8 cellular contexts compared by ENCODE assay signal in the genomic region with DNA sequence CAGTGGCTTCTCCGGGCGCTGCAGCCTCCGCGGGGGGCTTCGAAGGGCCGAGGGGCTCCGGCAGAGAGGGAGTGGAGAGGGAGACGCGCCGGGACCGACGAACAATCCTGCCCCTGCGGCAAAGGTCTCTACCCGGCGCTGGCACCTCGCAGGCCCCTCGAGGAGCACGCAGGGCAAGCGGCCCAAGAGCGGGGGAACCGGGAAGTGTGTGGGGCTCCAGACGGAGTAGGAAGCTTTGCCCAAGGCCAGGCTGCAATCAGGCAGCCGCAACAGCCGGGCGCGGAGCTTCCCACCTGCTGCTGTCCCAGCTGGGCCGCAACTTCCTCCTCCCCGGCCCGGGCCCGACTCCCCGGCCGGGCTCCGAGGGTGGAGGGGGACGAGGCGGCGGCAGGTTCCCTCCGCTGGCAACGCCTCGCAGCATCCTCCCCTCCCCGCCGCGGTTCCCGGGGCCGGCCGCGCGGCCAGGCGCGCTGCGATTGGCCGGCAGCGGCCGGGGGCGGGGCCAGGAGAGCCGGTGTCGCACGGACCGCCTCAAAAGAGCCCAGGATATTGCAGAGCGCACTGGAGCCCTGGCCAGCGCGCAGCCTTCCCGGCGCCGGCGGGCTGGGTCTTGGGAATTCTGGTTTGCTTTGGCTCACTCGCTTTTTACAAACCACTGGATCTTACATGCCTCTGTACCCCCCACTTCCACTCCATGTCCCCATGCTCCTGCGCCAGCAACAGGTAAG. TPM values are rescaled to one million over a fixed set of nuclear protein-coding genes. Genes with fewer than 3 reads are reported as not detected.
DNase-seq lines count a peak whose midpoint lies in the region; ATAC-seq and TF ChIP-seq lines count a peak whose summit lies in the region.

A gene (plus strand): TSS at position 554 of the 728 bp plus-strand sequence. CDS start 5,508 bp downstream, outside the sequence.

- H3K27me3 Mint-ChIP-seq in Caco-2 (ENCODE audit: insufficient read depth, unreplicated experiment) (peaks cover 14% of the 10 kb centered on the region), natural killer cell (ENCODE audit: low read depth in 2 of 2) (peaks cover 45 to 67% of the 10 kb centered on the region in 2 donors)
- peaks cover 49% of the 10 kb centered on the region for H3K27me3 Mint-ChIP-seq in activated T-helper 1 cell treated with anti-CD3 and anti-CD28 coated beads, Interleukin-12 subunit alpha, Interleukin-12 subunit beta, Interleukin-2, Interleukin-4 antibody, amounts not matched to agents 30 ng/mL and 10 ng/mL and 1 ng/mL, durations not matched to agents 14 hours and 24 hours and 36 hours (ENCODE audit: insufficient read depth)

- H3K4me1 Mint-ChIP-seq in Caco-2 (ENCODE audit: low read depth, unreplicated experiment), result no peaks in the 10 kb centered on the region
- peaks cover 18% of the 10 kb centered on the region for H3K4me1 Mint-ChIP-seq in activated T-helper 1 cell treated with anti-CD3 and anti-CD28 coated beads, Interleukin-12 subunit alpha, Interleukin-12 subunit beta, Interleukin-2, Interleukin-4 antibody, amounts not matched to agents 30 ng/mL and 10 ng/mL and 1 ng/mL, durations not matched to agents 14 hours and 24 hours and 36 hours (ENCODE audit: low read depth)
- H3K4me1 Mint-ChIP-seq in natural killer cell, result peaks cover 9 to 13% of the 10 kb centered on the region in 2 donors

- peak; percentile 81 to 89 for DNase-seq in Caco-2
- peak; percentile 91 for DNase-seq in GM20000 (ENCODE audit: low spot score)
- peak; percentile 72 for DNase-seq in NCI-H82 treated with DMSO at 0.1 percent for 48 hours (lab: John Stamatoyannopoulos, UW; ENCODE audit: unreplicated experiment)
- peak; percentile 53 for DNase-seq in activated T-helper 1 cell treated with anti-CD3 and anti-CD28 coated beads, Interleukin-12 subunit alpha, Interleukin-12 subunit beta, Interleukin-2, Interleukin-4 antibody, amounts not matched to agents 30 ng/mL and 10 ng/mL and 1 ng/mL, durations not matched to agents 14 hours and 24 hours and 36 hours (ENCODE audit: low spot score)
- peak; percentile 83 to 97 for DNase-seq in foreskin fibroblast
- DNase-seq in natural killer cell, result peak; percentile 23
- peak; percentile 87 for DNase-seq in testis

- TF ChIP-seq CTCF in Caco-2 (IDR thresholded peaks at IDR 0.05; ENCODE audit: insufficient read depth in 1 of 2, low read depth in 1 of 2, low read length in 1 of 2, severe bottlenecking in 1 of 2, unreplicated experiment in 1 of 2), result no peak
- no peak for TF ChIP-seq CTCF in GM20000 (IDR thresholded peaks at IDR 0.05; ENCODE audit: extremely low read depth, missing control alignments)
- TF ChIP-seq CTCF in foreskin fibroblast (IDR thresholded peaks at IDR 0.05; ENCODE audit: low read depth, low read length), result no peak
- TF ChIP-seq CTCF in natural killer cell (IDR thresholded peaks at IDR 0.05), result no peak
- TF ChIP-seq CTCF in testis (IDR thresholded peaks at IDR 0.05), result peak in 1 of 3 experiments; percentile 20

- H3K4me3 Mint-ChIP-seq in Caco-2 (ENCODE audit: unreplicated experiment), result peak within 1 kb of the TSS; percentile 95
- peak within 1 kb of the TSS; percentile 81 for H3K4me3 Mint-ChIP-seq in activated T-helper 1 cell treated with anti-CD3 and anti-CD28 coated beads, Interleukin-12 subunit alpha, Interleukin-12 subunit beta, Interleukin-2, Interleukin-4 antibody, amounts not matched to agents 30 ng/mL and 10 ng/mL and 1 ng/mL, durations not matched to agents 14 hours and 24 hours and 36 hours
- H3K4me3 Mint-ChIP-seq in natural killer cell, result peak within 1 kb of the TSS; percentile 47

- no TSS peak for BruUV-seq in Caco-2 (replicated peaks; lab: Mats Ljungman, UMichigan)

- peak within 1 kb of the TSS; percentile 50 for H3K27ac Mint-ChIP-seq in Caco-2 (ENCODE audit: unreplicated experiment)
- no peak within 1 kb of the TSS for H3K27ac Mint-ChIP-seq in activated T-helper 1 cell treated with anti-CD3 and anti-CD28 coated beads, Interleukin-12 subunit alpha, Interleukin-12 subunit beta, Interleukin-2, Interleukin-4 antibody, amounts not matched to agents 30 ng/mL and 10 ng/mL and 1 ng/mL, durations not matched to agents 14 hours and 24 hours and 36 hours
- H3K27ac Mint-ChIP-seq in natural killer cell, result no peak within 1 kb of the TSS

- H3K36me3 ChIP-seq in Caco-2 (ENCODE audit: control insufficient read depth, insufficient read depth, low read length) (no peaks in the 10 kb centered on the region), testis (ENCODE audit: low read depth, missing control alignments) (no peaks in the 10 kb centered on the region)

- H3K36me3 Mint-ChIP-seq in Caco-2 (ENCODE audit: insufficient read depth, unreplicated experiment) (no peaks in the 10 kb centered on the region), natural killer cell (no peaks in the 10 kb centered on the region)
- H3K36me3 Mint-ChIP-seq in activated T-helper 1 cell treated with anti-CD3 and anti-CD28 coated beads, Interleukin-12 subunit alpha, Interleukin-12 subunit beta, Interleukin-2, Interleukin-4 antibody, amounts not matched to agents 30 ng/mL and 10 ng/mL and 1 ng/mL, durations not matched to agents 14 hours and 24 hours and 36 hours (ENCODE audit: low read depth), result no peaks in the 10 kb centered on the region

- no peaks in the 10 kb centered on the region for H3K9me3 ChIP-seq in Caco-2
- no peaks in the 10 kb centered on the region for H3K9me3 ChIP-seq in testis

- intact Hi-C loops in Caco-2 (cut with micrococcal nuclease; ENCODE audit: unreplicated experiment), result loop anchor here (1.0 to 10.0 kb wide), 6 partner anchors 70 to 600 kb away; no protein-coding TSS in a partner anchor
- intact Hi-C loops in activated T-helper 1 cell treated with anti-CD3 and anti-CD28 coated beads, Interleukin-12 subunit alpha, Interleukin-12 subunit beta, Interleukin-2, Interleukin-4 antibody, amounts not matched to agents 30 ng/mL and 10 ng/mL and 1 ng/mL, durations not matched to agents 14 hours and 24 hours and 36 hours (cut with micrococcal nuclease), result loop anchor here (10.0 kb wide), 1 partner anchor 844 kb away; a partner anchor contains a TSS
- intact Hi-C loops in natural killer cell (cut with micrococcal nuclease), result no loop called here
- intact Hi-C loops in testis (cut with DNase I; ENCODE audit: low total_unique reads), result no loop called here

- 0% methylated on average over 2 to 39 of the region's 67 CpGs for WGBS in testis, 2 donors

- H3K9me3 Mint-ChIP-seq in Caco-2 (ENCODE audit: unreplicated experiment), result no peaks in the 10 kb centered on the region
- H3K9me3 Mint-ChIP-seq in activated T-helper 1 cell treated with anti-CD3 and anti-CD28 coated beads, Interleukin-12 subunit alpha, Interleukin-12 subunit beta, Interleukin-2, Interleukin-4 antibody, amounts not matched to agents 30 ng/mL and 10 ng/mL and 1 ng/mL, durations not matched to agents 14 hours and 24 hours and 36 hours, result no peaks in the 10 kb centered on the region
- H3K9me3 Mint-ChIP-seq in natural killer cell, result no peaks in the 10 kb centered on the region

- CTCF ChIA-PET in Caco-2 (lab: Charles Lee), result no interaction called here

- H3K4me3 ChIP-seq in Caco-2 (ENCODE audit: low read depth, low read length), result peak within 1 kb of the TSS; percentile 43
- H3K4me3 ChIP-seq in foreskin fibroblast (ENCODE audit: low read depth in 1 of 2, low read length in 2 of 2), result peak within 1 kb of the TSS; percentile 59 to 73
- peak within 1 kb of the TSS; percentile 61 to 70 for H3K4me3 ChIP-seq in testis

- peak; percentile 6 for TF ChIP-seq POLR2A in testis (IDR thresholded peaks at IDR 0.05)

- POLR2A ChIA-PET in Caco-2 (lab: Charles Lee), result no interaction called here

- H3K27me3 ChIP-seq in Caco-2 (replicated peaks; ENCODE audit: control insufficient read depth, insufficient read depth, low read length) (peaks cover 6% of the 10 kb centered on the region; the same call in 1 of the 2 replicates), testis (no peaks in the 10 kb centered on the region)

- ATAC-seq in HG03571 (IDR thresholded peaks at IDR 0.05; ENCODE audit: unreplicated experiment), result peak; percentile 98
- ATAC-seq in natural killer cell, result peak; percentile 76 to 91 (median 88)

- H3K4me1 ChIP-seq in Caco-2, result no peaks in the 10 kb centered on the region; the same call in 1 of the 2 replicates
- no peaks in the 10 kb centered on the region for H3K4me1 ChIP-seq in testis

- peak within 1 kb of the TSS; percentile 36 to 80 for H3K27ac ChIP-seq in testis

RNA-seq across cellular contexts. Expression of the gene that starts here (rescaled TPM):
- total RNA-seq in Caco-2 (2022) (0.70 and 1.0 TPM in 2 replicates), natural killer cell (1 to 10 TPM in 1 of 3 donors, under 1 TPM in 1, not detected in 1; 0.14 to 2.5 TPM), testis (1 to 10 TPM in 1 of 2 donors, under 1 TPM in 1; 0.79 to 1.1 TPM)
- total RNA-seq in activated T-helper 1 cell treated with anti-CD3 and anti-CD28 coated beads, Interleukin-12 subunit alpha, Interleukin-12 subunit beta, Interleukin-2, Interleukin-4 antibody, amounts not matched to agents 30 ng/mL and 10 ng/mL and 1 ng/mL, durations not matched to agents 14 hours and 24 hours and 36 hours, result 0.05 TPM in 1 of 2 replicates, not detected in the other
- polyA plus RNA-seq in testis (ENCODE audit: insufficient read depth, low read depth, low replicate concordance), result 0.58 TPM

Comparison
In these comparisons a context has a peak if more than half of its experiments do, and no peak if none do; other contexts are left out.
1. Peak in every context shown above with its lines: DNase-seq, ATAC-seq, H3K4me3 ChIP-seq and H3K27ac ChIP-seq.
2. Peak in DNase-seq in activated T-helper 1 cell treated with anti-CD3 and anti-CD28 coated beads, Interleukin-12 subunit alpha, Interleukin-12 subunit beta, Interleukin-2, Interleukin-4 antibody, amounts not matched to agents 30 ng/mL and 10 ng/mL and 1 ng/mL, durations not matched to agents 14 hours and 24 hours and 36 hours; RNA of the gene not detected or under 1 TPM.
3. DNase-seq: peak in every context shown above with its lines; median percentile 91 in GM20000; 90 in foreskin fibroblast; 87 in testis; 85 in Caco-2; 72 in NCI-H82 treated with DMSO at 0.1 percent for 48 hours; 53 in activated T-helper 1 cell treated with anti-CD3 and anti-CD28 coated beads, Interleukin-12 subunit alpha, Interleukin-12 subunit beta, Interleukin-2, Interleukin-4 antibody, amounts not matched to agents 30 ng/mL and 10 ng/mL and 1 ng/mL, durations not matched to agents 14 hours and 24 hours and 36 hours; 23 in natural killer cell.
4. intact Hi-C loops: an anchor here in Caco-2 (1.0 to 10.0 kb wide) and activated T-helper 1 cell treated with anti-CD3 and anti-CD28 coated beads, Interleukin-12 subunit alpha, Interleukin-12 subunit beta, Interleukin-2, Interleukin-4 antibody, amounts not matched to agents 30 ng/mL and 10 ng/mL and 1 ng/mL, durations not matched to agents 14 hours and 24 hours and 36 hours (10.0 kb wide); none called in natural killer cell and testis.